21 cellular contexts compared by ENCODE assay signal in the genomic region with DNA sequence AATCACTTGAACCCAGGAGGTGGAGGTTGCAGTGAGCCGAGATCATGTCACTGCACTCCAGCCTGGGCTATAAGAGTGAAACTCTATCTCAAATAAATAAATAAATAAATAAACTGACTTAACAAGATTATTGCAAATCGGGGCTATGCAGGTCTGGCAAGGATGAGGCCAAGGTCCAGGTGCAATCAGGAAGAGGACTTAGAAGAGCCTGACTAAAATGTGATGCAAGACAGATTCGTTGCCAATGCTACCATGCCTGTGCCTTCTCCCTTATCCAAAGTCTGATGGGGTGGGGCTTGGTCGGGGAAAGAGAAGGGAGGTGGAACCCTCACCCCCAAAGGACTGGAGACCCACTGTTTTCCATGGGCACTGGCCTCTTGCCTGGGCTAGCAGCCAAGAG. TPM values are rescaled to one million over a fixed set of nuclear protein-coding genes. Genes with fewer than 3 reads are reported as not detected.
DNase-seq lines count a peak whose midpoint lies in the region; ATAC-seq, FAIRE-seq and TF ChIP-seq lines count a peak whose summit lies in the region.
"Had no signal": no experiment of that assay in that cellular context is flagged by ENCODE, and none has a peak within 500 bp of the region (broad histone marks: within the 10 kb centered on the region; RNA-seq: fewer than 3 reads in every experiment).

No MANE protein-coding gene starts in this region.

- CTCF ChIA-PET in H1 (lab: Charles Lee; ENCODE audit: partially characterized antibody) = interaction anchor here (0.6 kb wide), 1 partner anchor 25 kb away, joined by 3 read pairs; no protein-coding TSS in a partner anchor

- no peaks in the 10 kb centered on the region for H3K36me3 Mint-ChIP-seq in astrocyte (ENCODE audit: low read depth, unreplicated experiment)
- H3K36me3 Mint-ChIP-seq: CD4-positive, alpha-beta memory T cell had no signal

- no peak for TF ChIP-seq EP300 in H1 (IDR thresholded peaks at IDR 0.05; ENCODE audit: borderline replicate concordance in 1 of 2, low read depth in 2 of 2, low read length in 2 of 2)

- peak overlapping the region; percentile 61; the same call in 1 of the 2 replicates for H2BK15ac ChIP-seq in H1 (ENCODE audit: low read length)

- no peak overlapping the region for H3K9ac ChIP-seq in astrocyte (ENCODE audit: low read length)
- no peak overlapping the region for H3K9ac ChIP-seq in H1 (replicated peaks in 1 of 4; ENCODE audit: extremely low read depth in 1 of 4, low read depth in 3 of 4, low read length in 3 of 4)

- H3K18ac ChIP-seq in H1 (ENCODE audit: extremely low read depth, low read length) = no peak overlapping the region

- no peaks in the 10 kb centered on the region for H4K20me1 ChIP-seq in astrocyte (ENCODE audit: insufficient read depth, low read length)
- no peaks in the 10 kb centered on the region for H4K20me1 ChIP-seq in H1 (replicated peaks in 1 of 2; ENCODE audit: control insufficient read depth in 1 of 2, insufficient read depth in 2 of 2, low read length in 2 of 2)

- H2AFZ ChIP-seq in astrocyte (ENCODE audit: low read depth, low read length) (no peak overlapping the region), H1 (ENCODE audit: low read length) (no peak overlapping the region)
- H2AFZ ChIP-seq: GM23338 had no signal

- H3K79me2 ChIP-seq in astrocyte (ENCODE audit: insufficient read depth, low read length) (no peaks in the 10 kb centered on the region), H1 (ENCODE audit: control insufficient read depth in 1 of 2, insufficient read depth in 2 of 2, low read length in 2 of 2) (no peaks in the 10 kb centered on the region)

- H4K91ac ChIP-seq in H1 (replicated peaks; ENCODE audit: insufficient read length, low read length) = no peak overlapping the region

- whole genome bisulfite sequencing in H1 (ENCODE audit: extremely low coverage in 1 of 2, insufficient coverage in 1 of 2, insufficient read length in 1 of 2, insufficient replicate concordance in 2 of 2, low coverage in 1 of 2, low lambda C conversion rate in 2 of 2, missing lambda C conversion rate in 1 of 2), 2 experiments = 81% methylated on average over 4 of the region's 4 CpGs; no CpG with 5 or more reads in 1 of the 2 experiments

- no peaks in the 10 kb centered on the region for H3K79me1 ChIP-seq in H1 (ENCODE audit: low read depth, low read length)

- H3K4me1 ChIP-seq in astrocyte (ENCODE audit: insufficient read depth, low read length) (no peaks in the 10 kb centered on the region), H1 (replicated peaks in 1 of 4; ENCODE audit: control insufficient read depth in 3 of 4, insufficient read depth in 4 of 4, low read length in 3 of 4) (no peaks in the 10 kb centered on the region; a peak in 1 of 7 replicates), mucosa of descending colon (ENCODE audit: low read depth) (no peaks in the 10 kb centered on the region), ascending aorta (no peaks in the 10 kb centered on the region)
- H3K4me1 ChIP-seq: HAP-1 had no signal

- no peak overlapping the region for H3K14ac ChIP-seq in H1 (ENCODE audit: insufficient read length)

- intact Hi-C loops in mucosa of descending colon (cut with DNase I, micrococcal nuclease) (no loop called here), ascending aorta (cut with DNase I) (no loop called here)

- no peak overlapping the region for H2AK5ac ChIP-seq in H1 (ENCODE audit: low read depth, low read length)

- no peak overlapping the region for H4K5ac ChIP-seq in H1 (ENCODE audit: insufficient read length, low read depth, low read length)

- H3K4me2 ChIP-seq in astrocyte (ENCODE audit: low read length) (no peak overlapping the region), H1 (ENCODE audit: insufficient read depth in 1 of 2, low read depth in 2 of 2, low read length in 2 of 2) (no peak overlapping the region)
- H3K4me2 ChIP-seq: GM23338 had no signal

- H3K23ac ChIP-seq in H1 (ENCODE audit: insufficient read length) = no peak overlapping the region

- POLR2A ChIA-PET in H1 (lab: Charles Lee; ENCODE audit: partially characterized antibody) = no interaction called here

- H3K27ac Mint-ChIP-seq in astrocyte (ENCODE audit: unreplicated experiment) = no peak overlapping the region
- H3K27ac Mint-ChIP-seq: CD4-positive, alpha-beta memory T cell; GM23338; HFFc6 had no signal

- no peak overlapping the region for H2BK120ac ChIP-seq in H1 (replicated peaks; ENCODE audit: low read depth, low read length)

- H3K4me3 ChIP-seq in astrocyte (ENCODE audit: insufficient read depth, low read depth, low read length) = no peak overlapping the region
- H3K4me3 ChIP-seq in H1 (ENCODE audit: extremely low read depth in 1 of 4, insufficient read depth in 2 of 4, low read depth in 3 of 4, low read length in 4 of 4) = no peak overlapping the region
- no peak overlapping the region for H3K4me3 ChIP-seq in mucosa of descending colon
- H3K4me3 ChIP-seq in ascending aorta = no peak overlapping the region
- H3K4me3 ChIP-seq: GM12878, GM23338, HAP-1 had no signal

- no peak for TF ChIP-seq RAD21 in H1 (IDR thresholded peaks at IDR 0.05 in 1 of 2, conservative IDR thresholded peaks at IDR 0.05 in 1 of 2; ENCODE audit: low read depth in 2 of 2, low read length in 2 of 2)

- no peak overlapping the region for H2BK5ac ChIP-seq in H1 (ENCODE audit: low read depth, low read length)

- no peak overlapping the region for H2BK12ac ChIP-seq in H1 (ENCODE audit: low read depth, low read length)

- no peak overlapping the region for H3K4me3 Mint-ChIP-seq in astrocyte (ENCODE audit: unreplicated experiment)
- H3K4me3 Mint-ChIP-seq: CD4-positive, alpha-beta memory T cell; GM23338; HFFc6 had no signal

- no peaks in the 10 kb centered on the region for H3K4me1 Mint-ChIP-seq in astrocyte (ENCODE audit: low read depth, unreplicated experiment)
- H3K4me1 Mint-ChIP-seq: CD4-positive, alpha-beta memory T cell had no signal

- no peak overlapping the region for H2BK20ac ChIP-seq in H1 (ENCODE audit: low read length)

- H3K27me3 ChIP-seq in astrocyte (ENCODE audit: insufficient read depth, low read length) = no peaks in the 10 kb centered on the region
- no peaks in the 10 kb centered on the region for H3K27me3 ChIP-seq in H1 (replicated peaks in 1 of 4; ENCODE audit: control insufficient read depth in 3 of 4, extremely low read depth in 1 of 4, insufficient read depth in 3 of 4, low read length in 3 of 4)
- no peaks in the 10 kb centered on the region for H3K27me3 ChIP-seq in ascending aorta

- H3K27ac ChIP-seq in astrocyte (ENCODE audit: low read depth, low read length) = no peak overlapping the region
- H3K27ac ChIP-seq in H1 (ENCODE audit: low read depth, low read length) = no peak overlapping the region
- no peak overlapping the region for H3K27ac ChIP-seq in ascending aorta

- DNase-seq in astrocyte (ENCODE audit: low read depth) (no peak), H1 (ENCODE audit: low read depth in 1 of 2, low spot score in 2 of 2) (no peak), mucosa of descending colon (peak in 2 of 3 donors; percentile 20 to 27), DMS79 treated with DMSO at 0.1 percent for 48 hours (lab: John Stamatoyannopoulos, UW) (no peak), DMS153 (lab: John Stamatoyannopoulos, UW) (no peak), ascending aorta (ENCODE audit: low spot score in 2 of 2) (no peak)
- DNase-seq: C1 segment of cervical spinal cord; Calu3; CD4-positive, alpha-beta memory T cell; COR-L47; EL; GDM1; HFFc6 had no signal

- H3K4ac ChIP-seq in H1 (replicated peaks; ENCODE audit: insufficient read length, low read depth, low read length) = no peak overlapping the region

- H3K9me3 ChIP-seq in astrocyte (ENCODE audit: insufficient read depth, low read depth, low read length) (no peaks in the 10 kb centered on the region), H1 (ENCODE audit: insufficient read depth in 2 of 2, low read depth in 1 of 2, low read length in 1 of 2) (no peaks in the 10 kb centered on the region; a peak in 1 of 4 replicates), mucosa of descending colon (no peaks in the 10 kb centered on the region), ascending aorta (no peaks in the 10 kb centered on the region)
- H3K9me3 ChIP-seq: HAP-1 had no signal

- TF ChIP-seq CTCF in astrocyte (IDR thresholded peaks at IDR 0.05; ENCODE audit: insufficient read depth, low read depth, low read length) = no peak
- TF ChIP-seq CTCF in H1 (IDR thresholded peaks at IDR 0.05; ENCODE audit: control extremely low read depth in 1 of 3, insufficient read depth in 1 of 3, low read depth in 1 of 3, low read length in 3 of 3) = no peak
- no peak for TF ChIP-seq CTCF in mucosa of descending colon (IDR thresholded peaks at IDR 0.05)
- TF ChIP-seq CTCF in ascending aorta (IDR thresholded peaks at IDR 0.05) = no peak

- peak; percentile 32 for FAIRE-seq in astrocyte (lab: Jason Lieb, UNC)
- FAIRE-seq in H1 (lab: Jason Lieb, UNC) = no peak
- FAIRE-seq: GM12878, GM19239, H54 had no signal

- ATAC-seq in mucosa of descending colon = peak; percentile 91
- ATAC-seq: GM12878, GM23338 had no signal

- no peak overlapping the region for H3K56ac ChIP-seq in H1 (replicated peaks; ENCODE audit: insufficient read length, low read depth, low read length)

- H3K23me2 ChIP-seq in H1 (ENCODE audit: low read depth, low read length) = no peaks in the 10 kb centered on the region

- no peak for TF ChIP-seq POLR2A in H1 (IDR thresholded peaks at IDR 0.05; ENCODE audit: control extremely low read depth in 1 of 2, low read depth in 2 of 2, low read length in 2 of 2)

- no peaks in the 10 kb centered on the region for H3K36me3 ChIP-seq in astrocyte (ENCODE audit: insufficient read depth, low read length)
- no peaks in the 10 kb centered on the region for H3K36me3 ChIP-seq in H1 (ENCODE audit: control insufficient read depth in 2 of 4, insufficient read depth in 4 of 4, low read length in 3 of 4)
- H3K36me3 ChIP-seq in mucosa of descending colon (ENCODE audit: low read depth) = no peaks in the 10 kb centered on the region
- H3K36me3 ChIP-seq in ascending aorta = no peaks in the 10 kb centered on the region
- H3K36me3 ChIP-seq: HAP-1 had no signal

- peaks cover 9% of the 10 kb centered on the region for H3K27me3 Mint-ChIP-seq in astrocyte (ENCODE audit: low read depth, unreplicated experiment)
- H3K27me3 Mint-ChIP-seq: CD4-positive, alpha-beta memory T cell had no signal

- no peak overlapping the region for H4K8ac ChIP-seq in H1 (ENCODE audit: extremely low read depth, insufficient read depth, low read length)

- H3K9me3 Mint-ChIP-seq in astrocyte (ENCODE audit: unreplicated experiment) = no peaks in the 10 kb centered on the region
- H3K9me3 Mint-ChIP-seq: CD4-positive, alpha-beta memory T cell; GM23338; HFFc6 had no signal

RNA-seq across cellular contexts. Expression of gene ZCCHC13, which starts 14.7 kb away (rescaled TPM):
- total RNA-seq in astrocyte (not detected in 2 replicates), mucosa of descending colon (not detected), ascending aorta (not detected)
- total RNA-seq in H1 (2021; fragmentation: NEBNext Ultra II Directional; extraction: Animal tissue kit (Norgen Biotek cat#: 25700)) = not detected in 2 replicates
- polyA plus RNA-seq in H1 (2011; rRNA removed) = not detected in 2 replicates
- polyA plus RNA-seq in H1 (2011; cell fraction: cytosol; rRNA removed) = not detected
- not detected for polyA plus RNA-seq in H1 (2011; cell fraction: nucleus; rRNA removed)
- polyA plus RNA-seq in H1 (2012, experiment 1 of 2) = not detected in 4 replicates
- polyA plus RNA-seq in H1 (2012, experiment 2 of 2) = not detected
- polyA plus RNA-seq in H1 (2013, experiment 1 of 2) = not detected
- not detected for polyA plus RNA-seq in H1 (2013, experiment 2 of 2)
- polyA minus RNA-seq in H1 (2011; rRNA and poly(A)+ RNA removed) = not detected in 2 replicates
- polyA minus RNA-seq in H1 (2011; cell fraction: cytosol; rRNA and poly(A)+ RNA removed) = not detected
- not detected for polyA minus RNA-seq in H1 (2011; cell fraction: nucleus; rRNA and poly(A)+ RNA removed)
- total RNA-seq: A172; A673; Calu3; CD4-positive, alpha-beta memory T cell; GM12878; GM23338; HFFc6 had no signal
- polyA plus RNA-seq: BJ; CD4-positive, alpha-beta memory T cell; GM12878; GM23338 had no signal

Comparison
In these comparisons a context has a peak if more than half of its experiments do, and no peak if none do; other contexts are left out.
1. DNase-seq: peak in mucosa of descending colon (2 of 3); none in astrocyte (single experiment), H1 (0 of 2), DMS79 treated with DMSO at 0.1 percent for 48 hours (single experiment), DMS153 (single experiment) and ascending aorta (0 of 2).